Comparison of ENCODE assay signal across 16 cellular contexts in the genomic region with DNA sequence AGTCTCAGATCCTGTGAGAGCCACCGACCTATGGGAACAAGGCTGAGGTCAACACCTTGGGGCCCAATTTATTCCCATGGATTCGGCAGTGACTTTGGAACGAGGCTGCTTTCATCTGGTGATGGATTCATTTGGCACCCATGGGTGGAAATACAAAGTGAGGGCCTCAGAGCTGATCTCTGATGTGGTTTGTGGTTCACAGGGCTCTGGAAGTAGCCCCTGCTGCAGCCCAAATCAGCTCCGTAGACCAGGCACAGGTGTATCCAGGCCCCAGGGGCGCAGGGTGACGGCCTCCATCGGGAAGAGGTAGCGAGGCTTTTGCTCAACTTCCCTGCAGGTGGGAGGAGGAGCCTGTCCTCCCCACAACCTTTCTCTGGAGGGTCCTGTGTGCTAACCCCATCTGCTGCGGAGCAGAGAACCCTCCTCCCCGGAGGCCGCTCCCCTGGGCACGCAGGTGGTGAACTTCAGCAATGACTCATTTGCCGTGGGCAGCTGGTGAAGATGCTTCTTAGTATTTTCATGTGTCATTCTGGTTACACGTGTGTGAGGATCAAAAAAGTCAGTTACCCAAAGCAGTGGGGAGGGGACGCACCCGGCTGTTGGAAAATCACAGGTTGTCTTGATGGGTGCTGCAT. TPM values are rescaled to one million over a fixed set of nuclear protein-coding genes. Genes with fewer than 3 reads are reported as not detected.
DNase-seq lines count a peak whose midpoint lies in the region; ATAC-seq and TF ChIP-seq lines count a peak whose summit lies in the region.
"Had no signal": no experiment of that assay in that cellular context is flagged by ENCODE, and none has a peak within 500 bp of the region (broad histone marks: within the 10 kb centered on the region; RNA-seq: fewer than 3 reads in every experiment).

No MANE protein-coding gene starts in this region.

- no peak overlapping the region for H3K4me3 ChIP-seq in dorsolateral prefrontal cortex
- no peak overlapping the region for H3K4me3 ChIP-seq in upper lobe of right lung
- H3K4me3 ChIP-seq: tibial nerve had no signal

- intact Hi-C loops in dorsolateral prefrontal cortex (cut with DNase I), result no loop called here
- intact Hi-C loops in upper lobe of right lung (cut with DNase I), result no loop called here

- H3K36me3 ChIP-seq in upper lobe of right lung, result no peaks in the 10 kb centered on the region
- H3K36me3 ChIP-seq: tibial nerve had no signal

- TF ChIP-seq CTCF in dorsolateral prefrontal cortex (IDR thresholded peaks at IDR 0.05 in 54 of 56, conservative IDR thresholded peaks at IDR 0.05 in 2 of 56; ENCODE audit: low read depth in 1 of 56, partially characterized antibody in 56 of 56) (no peak), upper lobe of right lung (IDR thresholded peaks at IDR 0.05) (no peak)

- ATAC-seq in upper lobe of right lung, result no peak
- ATAC-seq: left colon, SK-N-SH treated with all-trans-retinoic acid at 6 μM for 48 hours had no signal

- peak overlapping the region in 38 of 59 donors; percentile 9 to 99 (median 97) for H3K27ac ChIP-seq in dorsolateral prefrontal cortex
- H3K27ac ChIP-seq in upper lobe of right lung, result no peak overlapping the region
- H3K27ac ChIP-seq: tibial nerve had no signal

- H3K27me3 ChIP-seq in dorsolateral prefrontal cortex (no peaks in the 10 kb centered on the region), upper lobe of right lung (peaks cover 22% of the 10 kb centered on the region)
- H3K27me3 ChIP-seq: tibial nerve had no signal

- peak; percentile 10 to 23 for DNase-seq in stimulated activated CD4-positive, alpha-beta T cell treated with anti-CD3 and anti-CD28 coated beads, Interleukin-15, amount 100 ng/mL, for 48 hours (ENCODE audit: low read depth in 2 of 2)
- no peak for DNase-seq in stimulated activated CD4-positive, alpha-beta T cell treated with anti-CD3 and anti-CD28 coated beads, Interleukin-4, amount 100 ng/mL, for 1 hour
- DNase-seq in NCI-H2171 treated with DMSO at 0.1 percent for 48 hours (lab: John Stamatoyannopoulos, UW) (peak; percentile 90), dorsolateral prefrontal cortex (no peak), upper lobe of right lung (peak; percentile 35), cerebellar cortex (ENCODE audit: low spot score) (no peak), inferior parietal cortex (ENCODE audit: extremely low spot score) (no peak)
- DNase-seq: erythroblast; left colon; NCI-H187 treated with DMSO at 0.1 percent for 48 hours; nephron progenitor cell; NK-92 treated with Interleukin-12 subunit alpha and Interleukin-12 subunit beta, amount 100 ng/mL, for 24 hours; T1000 had no signal

- H3K4me1 ChIP-seq in upper lobe of right lung, result no peaks in the 10 kb centered on the region
- H3K4me1 ChIP-seq: tibial nerve had no signal

- no peaks in the 10 kb centered on the region for H3K9me3 ChIP-seq in upper lobe of right lung

RNA-seq across cellular contexts. Expression of gene JAKMIP3, which starts 7.5 kb away (rescaled TPM):
- 10 to 100 TPM; 18.7 to 66.0 (median 31.7) TPM for total RNA-seq in dorsolateral prefrontal cortex
- 0.32 TPM for total RNA-seq in upper lobe of right lung
- total RNA-seq: bronchial epithelial cell had no signal

Comparison
In these comparisons a context has a peak if more than half of its experiments do, and no peak if none do; other contexts are left out.
1. DNase-seq: peak in stimulated activated CD4-positive, alpha-beta T cell treated with anti-CD3 and anti-CD28 coated beads, Interleukin-15, amount 100 ng/mL, for 48 hours (2 of 2), NCI-H2171 treated with DMSO at 0.1 percent for 48 hours (single experiment) and upper lobe of right lung (single experiment); none in stimulated activated CD4-positive, alpha-beta T cell treated with anti-CD3 and anti-CD28 coated beads, Interleukin-4, amount 100 ng/mL, for 1 hour (single experiment), dorsolateral prefrontal cortex (0 of 10), cerebellar cortex (single experiment) and inferior parietal cortex (single experiment).
2. RNA of gene JAKMIP3, which starts 7.5 kb away (total RNA-seq): 18.7 to 66.0 TPM in dorsolateral prefrontal cortex; 0.32 TPM in upper lobe of right lung (single experiment); every median in the first group is over 10 times any median in the second.